ENCODE assay signal across 10 cellular contexts in genomic region chr4:41066049-41066448, GRCh38.
"Had no signal": no experiment of that assay in that cellular context is flagged by ENCODE, and none has a peak within 500 bp of the region (broad histone marks: within the 10 kb centered on the region; RNA-seq: fewer than 3 reads in every experiment).

No MANE protein-coding gene starts in this region.

- DNase-seq: GM23248, GOT3, H7, HFFc6, IMR-90, KG1 had no signal

- H3K27ac ChIP-seq: GM23248 had no signal

- H3K4me3 ChIP-seq: GM23248, HAP-1, K562 had no signal

- ATAC-seq: HCT116, K562 had no signal

- FAIRE-seq: HTR-8/SVneo, K562 had no signal
